Comparison of ENCODE assay signal across 11 cellular contexts in the genomic region with DNA sequence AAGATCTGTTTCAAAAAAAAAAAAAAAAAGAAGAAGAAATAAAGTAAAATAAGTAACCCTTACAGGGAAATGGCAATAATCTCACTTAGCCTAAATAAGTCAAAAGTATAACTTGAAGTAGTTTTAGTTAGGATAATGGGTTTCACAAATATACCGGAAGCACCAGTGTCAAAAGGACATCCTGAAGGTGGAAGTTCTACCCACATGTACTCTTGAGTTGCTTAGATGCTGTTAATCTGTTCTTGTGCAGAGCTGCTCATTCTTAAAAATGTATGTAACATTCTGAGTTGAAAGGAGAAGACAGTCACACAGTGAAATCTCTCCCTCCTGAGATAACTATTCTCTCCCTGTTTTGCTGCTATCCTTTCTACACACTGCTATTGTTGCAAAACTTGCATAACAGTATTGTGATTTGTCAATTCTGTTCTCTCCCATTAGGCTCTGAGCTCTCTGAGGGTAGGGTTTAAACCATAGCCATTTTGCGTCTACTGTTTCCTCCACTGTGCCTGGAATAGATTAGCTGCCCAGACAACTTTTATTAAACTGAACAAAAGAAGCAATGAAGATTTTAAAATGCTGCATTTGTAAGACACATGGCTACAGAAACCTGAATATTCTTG. TPM values are rescaled to one million over a fixed set of nuclear protein-coding genes. Genes with fewer than 3 reads are reported as not detected.
DNase-seq lines count a peak whose midpoint lies in the region; ATAC-seq and TF ChIP-seq lines count a peak whose summit lies in the region.
"Had no signal": no experiment of that assay in that cellular context is flagged by ENCODE, and none has a peak within 500 bp of the region (broad histone marks: within the 10 kb centered on the region; RNA-seq: fewer than 3 reads in every experiment).

No MANE protein-coding gene starts in this region.

- H3K23ac ChIP-seq in mesenchymal stem cell (ENCODE audit: low read length in 2 of 2) = no peak overlapping the region

- H3K18ac ChIP-seq in mesenchymal stem cell (ENCODE audit: low read depth in 1 of 2, low read length in 2 of 2) = no peak overlapping the region

- H2BK120ac ChIP-seq in mesenchymal stem cell (ENCODE audit: low read depth, low read length) = no peak overlapping the region

- H3K9ac ChIP-seq in mammary epithelial cell (ENCODE audit: insufficient read depth, low read length) = no peak overlapping the region
- H3K9ac ChIP-seq in smooth muscle cell (ENCODE audit: low read depth) = no peak overlapping the region
- no peak overlapping the region for H3K9ac ChIP-seq in mesenchymal stem cell (ENCODE audit: low read length)

- H3K27me3 ChIP-seq in mammary epithelial cell (ENCODE audit: insufficient read depth, low read length) = no peaks in the 10 kb centered on the region
- H3K27me3 ChIP-seq in smooth muscle cell (ENCODE audit: low read depth) = no peaks in the 10 kb centered on the region
- H3K27me3 ChIP-seq in mesenchymal stem cell (ENCODE audit: control insufficient read depth in 1 of 2, insufficient read depth in 1 of 2, low read length in 2 of 2) = no peaks in the 10 kb centered on the region
- H3K27me3 ChIP-seq: sigmoid colon, stomach had no signal

- H4K20me1 ChIP-seq in mammary epithelial cell (ENCODE audit: insufficient read depth, low read length) (no peaks in the 10 kb centered on the region), smooth muscle cell (ENCODE audit: low read depth) (no peaks in the 10 kb centered on the region)

- peak; percentile 45 for ATAC-seq in GM18907 (IDR thresholded peaks at IDR 0.05; ENCODE audit: unreplicated experiment)

- H3K14ac ChIP-seq in mesenchymal stem cell (ENCODE audit: low read length in 2 of 2) = no peak overlapping the region

- no peak overlapping the region for H3K4me2 ChIP-seq in mammary epithelial cell (ENCODE audit: insufficient read depth, low read depth, low read length)
- peak overlapping the region; percentile 36 for H3K4me2 ChIP-seq in smooth muscle cell
- no peak overlapping the region for H3K4me2 ChIP-seq in mesenchymal stem cell (ENCODE audit: low read length, poor library complexity, severe bottlenecking)

- H3K79me2 ChIP-seq in mammary epithelial cell (ENCODE audit: insufficient read depth, low read length) (no peaks in the 10 kb centered on the region), smooth muscle cell (ENCODE audit: low read depth) (no peaks in the 10 kb centered on the region)

- H3K4me3 ChIP-seq in mammary epithelial cell (replicated peaks in 1 of 3; ENCODE audit: insufficient read depth in 1 of 3, low read depth in 2 of 3, low read length in 3 of 3) (no peak overlapping the region), smooth muscle cell (no peak overlapping the region), mesenchymal stem cell (ENCODE audit: insufficient read depth in 1 of 2, low read depth in 1 of 2, low read length in 2 of 2) (no peak overlapping the region)
- H3K4me3 ChIP-seq: sigmoid colon, stomach had no signal

- peak; percentile 54 for DNase-seq in MV-4-11 (lab: John Stamatoyannopoulos, UW)
- peak; percentile 17 for DNase-seq in mammary epithelial cell
- DNase-seq in smooth muscle cell (lab: John Stamatoyannopoulos, UW; ENCODE audit: unreplicated experiment) = no peak
- no peak for DNase-seq in NCI-H748 treated with DMSO at 0.1 percent for 48 hours (lab: John Stamatoyannopoulos, UW)
- DNase-seq in HUDEP-2 (lab: John Stamatoyannopoulos, UW; ENCODE audit: unreplicated experiment in 76 of 76) = no peak
- no peak for DNase-seq in mesenchymal stem cell
- DNase-seq: GOT3, islet precursor cell, sigmoid colon, stomach had no signal

- H2BK15ac ChIP-seq in mesenchymal stem cell (ENCODE audit: low read depth, poor library complexity, severe bottlenecking) = no peak overlapping the region

- 82% methylated on average over 2 of the region's 2 CpGs for WGBS in mammary epithelial cell (ENCODE audit: low coverage, missing lambda C conversion rate)
- WGBS in smooth muscle cell (ENCODE audit: low lambda C conversion rate) = 57% methylated on average over 2 of the region's 2 CpGs
- WGBS in mesenchymal stem cell = 64% methylated on average over 2 of the region's 2 CpGs

- H3K79me1 ChIP-seq in mesenchymal stem cell (replicated peaks; ENCODE audit: low read length, poor library complexity, severe bottlenecking) = no peaks in the 10 kb centered on the region

- no peak overlapping the region for H4K8ac ChIP-seq in mesenchymal stem cell (ENCODE audit: low read length)

- H3F3A ChIP-seq in smooth muscle cell (ENCODE audit: low read depth) = no peaks in the 10 kb centered on the region

- no peak overlapping the region for H4K91ac ChIP-seq in mesenchymal stem cell (ENCODE audit: low read length)

- no peak overlapping the region for H3K4ac ChIP-seq in mesenchymal stem cell (ENCODE audit: low read depth in 1 of 2, low read length in 2 of 2)

- in situ Hi-C loops in mammary epithelial cell (cut with MboI; ENCODE audit: low sequenced_read_pairs in 2 of 2) = no loop called here

- no peak overlapping the region for H2AK5ac ChIP-seq in mesenchymal stem cell (ENCODE audit: low read length, severe bottlenecking)

- TF ChIP-seq CTCF in mammary epithelial cell (conservative IDR thresholded peaks at IDR 0.05 in 1 of 2, IDR thresholded peaks at IDR 0.05 in 1 of 2; ENCODE audit: extremely low read depth in 1 of 2, insufficient read depth in 1 of 2, low read depth in 1 of 2, low read length in 2 of 2) = no peak
- no peak for TF ChIP-seq CTCF in smooth muscle cell (IDR thresholded peaks at IDR 0.05; ENCODE audit: borderline replicate concordance, insufficient read depth, poor library complexity, severe bottlenecking)

- H2BK12ac ChIP-seq in mesenchymal stem cell (ENCODE audit: low read length in 2 of 2) = no peak overlapping the region

- CTCF ChIA-PET in mammary epithelial cell (lab: Charles Lee; ENCODE audit: low non-redundant PET) = no interaction called here

- H2BK5ac ChIP-seq in mesenchymal stem cell (ENCODE audit: low read depth, low read length, poor library complexity, severe bottlenecking) = no peak overlapping the region

- H3K27ac ChIP-seq in mammary epithelial cell (ENCODE audit: insufficient read depth, low read depth, low read length) = no peak overlapping the region
- H3K27ac ChIP-seq in smooth muscle cell (ENCODE audit: low read depth) = peak overlapping the region; percentile 70
- H3K27ac ChIP-seq in mesenchymal stem cell (ENCODE audit: low read length, poor library complexity, severe bottlenecking) = no peak overlapping the region
- H3K27ac ChIP-seq: sigmoid colon had no signal

- H3K4me1 ChIP-seq in mammary epithelial cell (ENCODE audit: insufficient read depth, low read length) (peaks cover 6% of the 10 kb centered on the region), smooth muscle cell (ENCODE audit: low read depth) (peaks cover 4% of the 10 kb centered on the region), mesenchymal stem cell (ENCODE audit: control insufficient read depth, insufficient read depth, low read depth, low read length) (no peaks in the 10 kb centered on the region)
- H3K4me1 ChIP-seq: sigmoid colon had no signal

- dilution Hi-C loops in mammary epithelial cell (cut with HindIII; ENCODE audit: low sequenced_read_pairs) = no loop called here

- intact Hi-C loops in mammary epithelial cell (cut with micrococcal nuclease) = no loop called here

- H2AFZ ChIP-seq in mammary epithelial cell (ENCODE audit: low read depth, low read length) = peak overlapping the region; percentile 28
- peak overlapping the region; percentile 46 for H2AFZ ChIP-seq in smooth muscle cell (ENCODE audit: low read depth)
- no peak overlapping the region for H2AFZ ChIP-seq in mesenchymal stem cell (ENCODE audit: low read depth, low read length)

- no peaks in the 10 kb centered on the region for H3K36me3 ChIP-seq in mammary epithelial cell (ENCODE audit: insufficient read depth, low read length)
- H3K36me3 ChIP-seq in smooth muscle cell (ENCODE audit: low read depth) = no peaks in the 10 kb centered on the region
- H3K36me3 ChIP-seq in mesenchymal stem cell (ENCODE audit: control insufficient read depth in 1 of 2, insufficient read depth in 2 of 2, low read depth in 1 of 2, low read length in 2 of 2) = no peaks in the 10 kb centered on the region
- H3K36me3 ChIP-seq: sigmoid colon, stomach had no signal

- BruUV-seq in mammary epithelial cell (replicated peaks; lab: Mats Ljungman, UMichigan) = no TSS peak

- no peaks in the 10 kb centered on the region for H3K9me3 ChIP-seq in mammary epithelial cell (replicated peaks; ENCODE audit: insufficient read depth, low read length)
- H3K9me3 ChIP-seq in smooth muscle cell (replicated peaks; ENCODE audit: low read depth) = no peaks in the 10 kb centered on the region
- no peaks in the 10 kb centered on the region for H3K9me3 ChIP-seq in mesenchymal stem cell (ENCODE audit: control insufficient read depth, low read length)
- H3K9me3 ChIP-seq: sigmoid colon, stomach had no signal

RNA-seq across cellular contexts. Expression of gene CCNG2, which starts 11.1 kb away (rescaled TPM):
- total RNA-seq in mammary epithelial cell (10 to 100 TPM; 45.8 to 80.2 TPM), smooth muscle cell (59.2 and 77.4 TPM in 2 replicates)
- polyA plus RNA-seq in mammary epithelial cell (24.2 TPM), smooth muscle cell (50.3 and 59.8 TPM in 2 replicates)
- 53.7 TPM for polyA minus RNA-seq in mammary epithelial cell
- polyA plus RNA-seq in mesenchymal stem cell (2013, experiment 1 of 2) = 34.1 TPM
- polyA plus RNA-seq in mesenchymal stem cell (2013, experiment 2 of 2) = 35.7 TPM

Comparison
In these comparisons a context has a peak if more than half of its experiments do, and no peak if none do; other contexts are left out.
1. DNase-seq: peak in MV-4-11 (single experiment) and mammary epithelial cell (single experiment); none in smooth muscle cell (single experiment), NCI-H748 treated with DMSO at 0.1 percent for 48 hours (single experiment), HUDEP-2 (0 of 76) and mesenchymal stem cell (single experiment).